Comparison of ENCODE assay signal across 33 cellular contexts in genomic region chr1:109351457-109351856, GRCh38. TPM values are rescaled to one million over a fixed set of nuclear protein-coding genes. Genes with fewer than 3 reads are reported as not detected.
"Had no signal": no experiment of that assay in that cellular context is flagged by ENCODE, and none has a peak within 500 bp of the region (broad histone marks: within the 10 kb centered on the region; RNA-seq: fewer than 3 reads in every experiment).

No MANE protein-coding gene starts in this region.

- H3K27ac ChIP-seq: body of pancreas, epithelial cell of prostate, right lobe of liver, skin epidermis, suprapubic skin, tibial nerve, uterus, WERI-Rb-1 had no signal

- H3K4me1 ChIP-seq: body of pancreas, right lobe of liver, suprapubic skin, tibial nerve, uterus had no signal

- H3K27ac Mint-ChIP-seq: activated CD8-positive, alpha-beta T cell treated with anti-CD3 and anti-CD28 coated beads, Interleukin-2, amount 10 ng/mL, durations not matched to agents 7 days and 5 days; activated naive CD4-positive, alpha-beta T cell treated with anti-CD3 and anti-CD28 coated beads, Interleukin-2, amount 50 U/mL, for 24 hours; endodermal cell; memory B cell; naive thymus-derived CD4-positive, alpha-beta T cell; neural progenitor cell; stimulated activated effector memory CD8-positive, alpha-beta T cell treated with anti-CD3 and anti-CD28 coated beads, Interleukin-12 subunit alpha, Interleukin-12 subunit beta, amount 100 ng/mL, for 72 hours had no signal

- FAIRE-seq: TTC549 had no signal

- H3K27me3 Mint-ChIP-seq: activated naive CD4-positive, alpha-beta T cell treated with anti-CD3 and anti-CD28 coated beads, Interleukin-2, amount 50 U/mL, for 24 hours; stimulated activated naive CD8-positive, alpha-beta T cell treated with anti-CD3 and anti-CD28 coated beads, Interleukin-15, amount 100 ng/mL, for 72 hours had no signal

- H3K4me3 ChIP-seq: body of pancreas, neural progenitor cell, right lobe of liver, skin epidermis, suprapubic skin, tibial nerve, uterus had no signal

- H3K9me3 ChIP-seq: body of pancreas, right lobe of liver, suprapubic skin, tibial nerve, uterus had no signal

- H3K36me3 ChIP-seq: neural progenitor cell, right lobe of liver, uterus had no signal

- H3K9ac ChIP-seq: neural progenitor cell had no signal

- H3K27me3 ChIP-seq: body of pancreas, neural progenitor cell, right lobe of liver, suprapubic skin, tibial nerve, uterus had no signal

- H3K4me1 Mint-ChIP-seq: memory B cell; stimulated activated effector memory CD8-positive, alpha-beta T cell treated with anti-CD3 and anti-CD28 coated beads, Interleukin-12 subunit alpha, Interleukin-12 subunit beta, amount 100 ng/mL, for 72 hours; stimulated activated naive CD8-positive, alpha-beta T cell treated with anti-CD3 and anti-CD28 coated beads, Interleukin-15, amount 100 ng/mL, for 72 hours had no signal

- H3K4me3 Mint-ChIP-seq: activated CD8-positive, alpha-beta T cell treated with anti-CD3 and anti-CD28 coated beads, Interleukin-2, amount 10 ng/mL, durations not matched to agents 7 days and 5 days; activated naive CD4-positive, alpha-beta T cell treated with anti-CD3 and anti-CD28 coated beads, Interleukin-2, amount 50 U/mL, for 24 hours; endodermal cell; memory B cell; naive thymus-derived CD4-positive, alpha-beta T cell; neural progenitor cell; stimulated activated effector memory CD8-positive, alpha-beta T cell treated with anti-CD3 and anti-CD28 coated beads, Interleukin-12 subunit alpha, Interleukin-12 subunit beta, amount 100 ng/mL, for 72 hours; stimulated activated naive CD8-positive, alpha-beta T cell treated with anti-CD3 and anti-CD28 coated beads, Interleukin-15, amount 100 ng/mL, for 72 hours had no signal

- ATAC-seq: activated CD8-positive, alpha-beta T cell treated with anti-CD3 and anti-CD28 coated beads, Interleukin-2, amount 10 ng/mL, durations not matched to agents 7 days and 5 days; body of pancreas; naive thymus-derived CD4-positive, alpha-beta T cell; stimulated activated effector memory CD8-positive, alpha-beta T cell treated with anti-CD3 and anti-CD28 coated beads, Interleukin-12 subunit alpha, Interleukin-12 subunit beta, amount 100 ng/mL, for 72 hours; stimulated activated naive CD8-positive, alpha-beta T cell treated with anti-CD3 and anti-CD28 coated beads, Interleukin-15, amount 100 ng/mL, for 72 hours had no signal

- H3K36me3 Mint-ChIP-seq: activated naive CD4-positive, alpha-beta T cell treated with anti-CD3 and anti-CD28 coated beads, Interleukin-2, amount 50 U/mL, for 24 hours; memory B cell; stimulated activated effector memory CD8-positive, alpha-beta T cell treated with anti-CD3 and anti-CD28 coated beads, Interleukin-12 subunit alpha, Interleukin-12 subunit beta, amount 100 ng/mL, for 72 hours had no signal

- DNase-seq: activated CD4-positive, alpha-beta T cell treated with anti-CD3 and anti-CD28 coated beads, Interleukin-2, amount 50 U/mL, for 1 hour; activated CD4-positive, CD25-positive, alpha-beta regulatory T cell treated with anti-CD3 and anti-CD28 coated beads, Interleukin-2, amount 50 U/mL, for 72 hours; activated CD8-positive, alpha-beta T cell treated with anti-CD3 and anti-CD28 coated beads, Interleukin-2, amount 10 ng/mL, durations not matched to agents 7 days and 5 days; activated gamma-delta T cell treated with Interleukin-2 at 50 U/mL for 16 hours; anterior cingulate cortex; body of pancreas; endodermal cell; foreskin fibroblast; glutamatergic neuron; hippocampal formation; kidney glomerular epithelial cell; naive thymus-derived CD4-positive, alpha-beta T cell; posterior cingulate gyrus; right lobe of liver; stimulated activated CD4-positive, alpha-beta T cell treated with anti-CD3 and anti-CD28 coated beads, Interleukin-2, amount 100 ng/mL, for 24 hours; stimulated activated naive CD8-positive, alpha-beta T cell treated with anti-CD3 and anti-CD28 coated beads, Interleukin-15, amount 100 ng/mL, for 72 hours; T-helper 1 cell; uterus; WERI-Rb-1 had no signal

- H2AFZ ChIP-seq: neural progenitor cell had no signal

- H3K9me3 Mint-ChIP-seq: activated naive CD4-positive, alpha-beta T cell treated with anti-CD3 and anti-CD28 coated beads, Interleukin-2, amount 50 U/mL, for 24 hours; endodermal cell; memory B cell; naive thymus-derived CD4-positive, alpha-beta T cell; neural progenitor cell; stimulated activated effector memory CD8-positive, alpha-beta T cell treated with anti-CD3 and anti-CD28 coated beads, Interleukin-12 subunit alpha, Interleukin-12 subunit beta, amount 100 ng/mL, for 72 hours; stimulated activated naive CD8-positive, alpha-beta T cell treated with anti-CD3 and anti-CD28 coated beads, Interleukin-15, amount 100 ng/mL, for 72 hours had no signal

RNA-seq across cellular contexts. Expression of gene MYBPHL, which starts 44.6 kb away (rescaled TPM):
- total RNA-seq: activated CD8-positive, alpha-beta T cell treated with anti-CD3 and anti-CD28 coated beads, Interleukin-2, amount 10 ng/mL, durations not matched to agents 7 days and 5 days; body of pancreas; chondrocyte; dermis microvascular lymphatic vessel endothelial cell; endodermal cell; fibroblast of lung; liver; naive thymus-derived CD4-positive, alpha-beta T cell; omental fat pad; right lobe of liver; suprapubic skin; tibial nerve had no signal
- polyA plus RNA-seq: fibroblast of lung; liver; naive thymus-derived CD4-positive, alpha-beta T cell had no signal

RNA-seq across cellular contexts. Expression of gene SORT1, which starts 46.3 kb away (rescaled TPM):
- polyA plus RNA-seq: naive thymus-derived CD4-positive, alpha-beta T cell had no signal
